In genomic region chrX:49922291-49923241, GRCh38 we compare ENCODE assay signal across 8 cellular contexts. TPM values are rescaled to one million over a fixed set of nuclear protein-coding genes. Genes with fewer than 3 reads are reported as not detected.
A peak's percentile ranks its signal among the peaks of the same experiment; 100 is the strongest.
DNase-seq lines count a peak whose midpoint lies in the region; ATAC-seq and TF ChIP-seq lines count a peak whose summit lies in the region.

CLCN5 (plus strand) TSS chrX:49922596; CDS start chrX:49925299, 2,703 bp downstream.

- H3K4me1 Mint-ChIP-seq in IgD-negative memory B cell, result peaks cover 0 to 11% (median 6%) of the 10 kb centered on the region in 3 donors

- peaks cover 0 to 6% of the 10 kb centered on the region in 2 donors for H3K27me3 ChIP-seq in mucosa of rectum (ENCODE audit: control insufficient read depth in 2 of 2, insufficient read depth in 2 of 2, low read length in 2 of 2)

- peak within 1 kb of the TSS; percentile 42 to 66 (median 57) for H3K27ac Mint-ChIP-seq in IgD-negative memory B cell

- ATAC-seq in GM21576 (IDR thresholded peaks at IDR 0.05; ENCODE audit: unreplicated experiment), result peak; percentile 97

- peak within 1 kb of the TSS; percentile 75 for H3K4me3 ChIP-seq in epithelial cell of proximal tubule (ENCODE audit: low read depth, low read length)
- H3K4me3 ChIP-seq in mucosa of rectum (ENCODE audit: low read length in 2 of 2), result peak within 1 kb of the TSS; percentile 71 to 79

- H3K4me3 Mint-ChIP-seq in IgD-negative memory B cell, result peak within 1 kb of the TSS; percentile 82 to 91 (median 88)

- no peaks in the 10 kb centered on the region for H3K9me3 ChIP-seq in mucosa of rectum (ENCODE audit: control insufficient read depth in 2 of 2, low read length in 2 of 2)

- H3K27ac ChIP-seq in mucosa of rectum (ENCODE audit: low read depth in 2 of 2, low read length in 2 of 2), result peak within 1 kb of the TSS; percentile 62 to 79

- peaks cover 0 to 7% of the 10 kb centered on the region in 2 donors for H3K4me1 ChIP-seq in mucosa of rectum (ENCODE audit: control insufficient read depth in 2 of 2, insufficient read depth in 2 of 2, low read length in 2 of 2)

- no peaks in the 10 kb centered on the region for H3K36me3 ChIP-seq in mucosa of rectum (ENCODE audit: control insufficient read depth in 2 of 2, insufficient read depth in 2 of 2, low read length in 2 of 2)

- DNase-seq in DMS114 treated with DMSO at 0.1 percent for 48 hours (lab: John Stamatoyannopoulos, UW; ENCODE audit: unreplicated experiment), result peak; percentile 87
- DNase-seq in OCI-M1 (lab: John Stamatoyannopoulos, UW), result peak; percentile 97
- DNase-seq in activated T-cell treated with anti-CD3 and anti-CD28 coated beads, Interleukin-2, amount 50 U/mL, for 1 hour, result peak; percentile 92
- DNase-seq in epithelial cell of proximal tubule (ENCODE audit: low read depth), result no peak
- DNase-seq in stimulated activated CD8-positive, alpha-beta memory T cell treated with anti-CD3 and anti-CD28 coated beads, Interleukin-4, amount 100 ng/mL, for 4 hours (ENCODE audit: low read depth in 2 of 2, low spot score in 1 of 2), result peak; percentile 79 to 90

- H3K9me3 Mint-ChIP-seq in IgD-negative memory B cell, result no peaks in the 10 kb centered on the region

- no peak for TF ChIP-seq CTCF in epithelial cell of proximal tubule (conservative IDR thresholded peaks at IDR 0.05; ENCODE audit: low read depth, low read length)

- H3K9ac ChIP-seq in mucosa of rectum (ENCODE audit: low read depth in 1 of 2, low read length in 2 of 2), result peak within 1 kb of the TSS; percentile 61 to 63

- H3K27me3 Mint-ChIP-seq in IgD-negative memory B cell, result peaks cover 4% of the 10 kb centered on the region

- no peaks in the 10 kb centered on the region for H3K36me3 Mint-ChIP-seq in IgD-negative memory B cell

RNA-seq across cellular contexts. Expression of gene CLCN5, which starts in this region (rescaled TPM):
- polyA plus RNA-seq in IgD-negative memory B cell, result 0.56 TPM
- total RNA-seq in epithelial cell of proximal tubule, result 3.3 and 5.6 TPM in 2 replicates
